ENCODE assay signal across 8 cellular contexts in genomic region chr15:29570121-29570930, GRCh38.
A peak's percentile ranks its signal among the peaks of the same experiment; 100 is the strongest.
DNase-seq lines count a peak whose midpoint lies in the region; ATAC-seq and TF ChIP-seq lines count a peak whose summit lies in the region.

No MANE protein-coding gene starts in this region.

- ATAC-seq in foreskin keratinocyte (peak; percentile 31), omental fat pad (ENCODE audit: low FRiP score) (peak; percentile 38), GM21526 (IDR thresholded peaks at IDR 0.05; ENCODE audit: low FRiP score, unreplicated experiment) (no peak), GM19455 (IDR thresholded peaks at IDR 0.05; ENCODE audit: unreplicated experiment) (no peak), HG03354 (IDR thresholded peaks at IDR 0.05; ENCODE audit: poor library complexity, severe bottlenecking, unreplicated experiment) (no peak)

- peaks cover 65% of the 10 kb centered on the region for H3K27me3 ChIP-seq in foreskin keratinocyte

- DNase-seq in Caki2 (ENCODE audit: low read depth) (peak; percentile 41), NCI-H2171 treated with DMSO at 0.1 percent for 48 hours (lab: John Stamatoyannopoulos, UW) (peak; percentile 10), foreskin keratinocyte (no peak), omental fat pad (ENCODE audit: low spot score) (no peak), NOMO-1 (lab: John Stamatoyannopoulos, UW; ENCODE audit: unreplicated experiment in 2 of 2) (no peak)

- no peak overlapping the region for H3K27ac ChIP-seq in foreskin keratinocyte

- H3K4me1 ChIP-seq in foreskin keratinocyte = no peaks in the 10 kb centered on the region

- in situ Hi-C loops in Caki2 (cut with HindIII; ENCODE audit: low pct_unique_long_range_greater_than_20kb, low sequenced_read_pairs) = no loop called here

- TF ChIP-seq CTCF in foreskin keratinocyte (conservative IDR thresholded peaks at IDR 0.05) (no peak), omental fat pad (IDR thresholded peaks at IDR 0.05) (no peak)

Comparison
In these comparisons a context has a peak if more than half of its experiments do, and no peak if none do; other contexts are left out.
1. DNase-seq: peak in Caki2 (single experiment) and NCI-H2171 treated with DMSO at 0.1 percent for 48 hours (single experiment); none in foreskin keratinocyte (0 of 2), omental fat pad (single experiment) and NOMO-1 (0 of 2).
2. ATAC-seq: peak in foreskin keratinocyte (single experiment) and omental fat pad (single experiment); none in GM21526 (single experiment), GM19455 (single experiment) and HG03354 (single experiment).